11 cellular contexts compared by ENCODE assay signal in the genomic region with DNA sequence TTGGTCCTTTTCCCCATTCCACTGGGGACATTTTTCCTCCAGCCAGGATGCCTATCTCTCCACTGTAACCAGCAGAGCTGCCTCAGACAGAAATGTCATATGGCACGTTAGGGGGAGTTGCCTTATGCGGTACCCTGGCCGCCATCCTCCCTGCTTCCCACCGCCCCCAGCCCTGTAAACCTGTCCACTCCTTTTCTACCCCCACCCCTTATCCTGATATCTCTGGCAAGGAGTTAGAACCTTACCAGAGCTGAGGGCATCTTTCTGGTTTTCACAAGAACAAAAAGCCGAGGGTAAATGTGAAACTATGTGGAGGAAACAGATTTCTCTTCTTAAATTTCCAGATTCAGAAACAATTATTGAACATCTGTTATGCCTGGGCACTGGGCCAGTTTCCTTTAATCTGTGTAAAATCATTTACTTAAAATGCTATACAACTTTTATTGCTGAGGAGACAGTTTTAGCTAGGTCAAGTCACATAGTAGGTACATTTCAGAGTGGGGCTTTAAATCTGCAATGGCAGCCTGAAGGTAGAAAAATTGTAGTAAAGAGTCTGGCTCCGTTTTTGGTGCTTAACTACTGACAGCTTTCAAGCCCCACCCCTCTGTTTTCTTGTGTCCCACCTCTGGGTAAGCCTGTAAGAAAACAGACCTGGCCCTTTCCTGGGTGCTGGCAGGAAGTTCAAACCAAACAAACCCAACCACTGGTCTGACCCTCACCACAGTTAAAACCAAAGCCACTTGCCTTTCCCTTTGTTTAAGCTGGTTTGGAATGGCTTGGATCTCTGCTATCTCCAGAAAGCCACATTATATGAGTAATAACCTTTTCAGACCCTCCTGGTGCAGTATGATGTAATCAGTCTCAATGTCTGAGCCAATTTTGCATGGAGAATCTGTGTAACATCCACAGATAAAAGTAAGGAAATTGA.
DNase-seq lines count a peak whose midpoint lies in the region; ATAC-seq and TF ChIP-seq lines count a peak whose summit lies in the region.
"Had no signal": no experiment of that assay in that cellular context is flagged by ENCODE, and none has a peak within 500 bp of the region (broad histone marks: within the 10 kb centered on the region; RNA-seq: fewer than 3 reads in every experiment).

No MANE protein-coding gene starts in this region.

- no peaks in the 10 kb centered on the region for H3K36me3 ChIP-seq in SJSA1
- no peaks in the 10 kb centered on the region for H3K36me3 ChIP-seq in kidney epithelial cell (ENCODE audit: control insufficient read depth, insufficient read depth, low read length)
- H3K36me3 ChIP-seq in left ventricle myocardium inferior, result no peaks in the 10 kb centered on the region
- H3K36me3 ChIP-seq: gastroesophageal sphincter had no signal

- no peak for TF ChIP-seq CTCF in AG09309 (IDR thresholded peaks at IDR 0.05; ENCODE audit: control insufficient read depth, insufficient read depth, low read depth, low read length, missing control alignments)
- no peak for TF ChIP-seq CTCF in kidney epithelial cell (IDR thresholded peaks at IDR 0.05; ENCODE audit: insufficient read depth, low read length, poor library complexity, severe bottlenecking)
- no peak for TF ChIP-seq CTCF in left ventricle myocardium inferior (IDR thresholded peaks at IDR 0.05; ENCODE audit: borderline replicate concordance)

- H3K27me3 ChIP-seq in SJSA1 (replicated peaks) (no peaks in the 10 kb centered on the region), kidney epithelial cell (ENCODE audit: control insufficient read depth, insufficient read depth, low read length) (no peaks in the 10 kb centered on the region), left ventricle myocardium inferior (ENCODE audit: low read depth) (no peaks in the 10 kb centered on the region)
- H3K27me3 ChIP-seq: gastroesophageal sphincter had no signal

- intact Hi-C loops in left ventricle myocardium inferior (cut with micrococcal nuclease), result no loop called here

- H3K4me3 ChIP-seq in AG09309 (ENCODE audit: control insufficient read depth, low read depth, low read length) (no peak overlapping the region), SJSA1 (no peak overlapping the region), kidney epithelial cell (ENCODE audit: low read depth, low read length) (no peak overlapping the region), left ventricle myocardium inferior (no peak overlapping the region)
- H3K4me3 ChIP-seq: gastroesophageal sphincter had no signal

- peaks cover 11% of the 10 kb centered on the region for H3K4me1 ChIP-seq in SJSA1 (replicated peaks)
- peaks cover 9% of the 10 kb centered on the region for H3K4me1 ChIP-seq in left ventricle myocardium inferior
- H3K4me1 ChIP-seq: gastroesophageal sphincter had no signal

- H3K27ac ChIP-seq in SJSA1 (no peak overlapping the region), left ventricle myocardium inferior (replicated peaks) (no peak overlapping the region)
- H3K27ac ChIP-seq: gastroesophageal sphincter had no signal

- H3K9me3 ChIP-seq in SJSA1 (replicated peaks) (no peaks in the 10 kb centered on the region), left ventricle myocardium inferior (replicated peaks) (no peaks in the 10 kb centered on the region)
- H3K9me3 ChIP-seq: gastroesophageal sphincter had no signal

- DNase-seq in AG09309 (ENCODE audit: low read depth), result peak; percentile 46
- peak; percentile 89 for DNase-seq in H4 (ENCODE audit: low spot score)
- DNase-seq in SJSA1 (ENCODE audit: low read depth in 1 of 2, low spot score in 2 of 2), result peak; percentile 47 to 51
- peak; percentile 25 for DNase-seq in kidney epithelial cell (ENCODE audit: low read depth)
- no peak for DNase-seq in DMS79 (lab: John Stamatoyannopoulos, UW)
- DNase-seq in cerebellar cortex (ENCODE audit: low spot score), result no peak
- no peak for DNase-seq in left ventricle myocardium inferior
- DNase-seq: activated CD4-positive, alpha-beta T cell treated with anti-CD3 and anti-CD28 coated beads for 48 hours; stimulated activated CD4-positive, alpha-beta T cell treated with anti-CD3 and anti-CD28 coated beads, Interleukin-15, amount 100 ng/mL, for 24 hours had no signal

- no peak for ATAC-seq in esophagus mucosa
- ATAC-seq: gastroesophageal sphincter had no signal

Comparison
In these comparisons a context has a peak if more than half of its experiments do, and no peak if none do; other contexts are left out.
1. DNase-seq: peak in AG09309 (single experiment), H4 (single experiment), SJSA1 (2 of 2) and kidney epithelial cell (single experiment); none in DMS79 (single experiment), cerebellar cortex (single experiment) and left ventricle myocardium inferior (single experiment).